ENCODE assay signal across 21 cellular contexts in genomic region chr10:78309536-78310237, GRCh38.
A peak's percentile ranks its signal among the peaks of the same experiment; 100 is the strongest.
DNase-seq lines count a peak whose midpoint lies in the region; ATAC-seq and TF ChIP-seq lines count a peak whose summit lies in the region.
"Had no signal": no experiment of that assay in that cellular context is flagged by ENCODE, and none has a peak within 500 bp of the region (broad histone marks: within the 10 kb centered on the region; RNA-seq: fewer than 3 reads in every experiment).

No MANE protein-coding gene starts in this region.

- no peaks in the 10 kb centered on the region for H3K9me3 Mint-ChIP-seq in osteocyte (ENCODE audit: unreplicated experiment)
- no peaks in the 10 kb centered on the region for H3K9me3 Mint-ChIP-seq in stimulated activated memory B cell treated with anti-CD40 and anti-IgM and Interleukin-4, amounts not matched to agents 10 μg/mL and 1 μg/mL and 100 μg/mL, for 72 hours

- H3K27me3 Mint-ChIP-seq in osteocyte (ENCODE audit: unreplicated experiment) = peaks cover 60% of the 10 kb centered on the region
- H3K27me3 Mint-ChIP-seq in stimulated activated memory B cell treated with anti-CD40 and anti-IgM and Interleukin-4, amounts not matched to agents 10 μg/mL and 1 μg/mL and 100 μg/mL, for 72 hours = no peaks in the 10 kb centered on the region

- DNase-seq in right atrium auricular region (ENCODE audit: low spot score) = peak; percentile 30
- DNase-seq in Right ventricle myocardium inferior (ENCODE audit: missing footprints) = no peak
- peak; percentile 9 for DNase-seq in colonic mucosa
- peak; percentile 60 for DNase-seq in osteocyte (ENCODE audit: extremely low spot score, unreplicated experiment)
- peak; percentile 17 for DNase-seq in ureter (ENCODE audit: low spot score)
- no peak for DNase-seq in left lobe of liver (ENCODE audit: low spot score)
- DNase-seq in SIG-M5 treated with dmso at 0.1 percent for 504 hours (lab: John Stamatoyannopoulos, UW; ENCODE audit: unreplicated experiment) = no peak
- DNase-seq: Calu3, DMS79 treated with DMSO at 0.1 percent for 48 hours, GF-D8, Kasumi-1, NCI-H1092 treated with DMSO at 0.1 percent for 48 hours, NCI-H1436 treated with DMSO at 0.1 percent for 48 hours, NCI-H187 treated with DMSO at 0.1 percent for 48 hours, NCI-H2107, NCI-H524, NCI-H774, SJCRH30 had no signal

- H3K36me3 ChIP-seq in right atrium auricular region = no peaks in the 10 kb centered on the region
- H3K36me3 ChIP-seq in colonic mucosa = no peaks in the 10 kb centered on the region
- H3K36me3 ChIP-seq: SJCRH30 had no signal

- H3K27ac Mint-ChIP-seq in osteocyte (ENCODE audit: unreplicated experiment) = no peak overlapping the region
- H3K27ac Mint-ChIP-seq in stimulated activated memory B cell treated with anti-CD40 and anti-IgM and Interleukin-4, amounts not matched to agents 10 μg/mL and 1 μg/mL and 100 μg/mL, for 72 hours = no peak overlapping the region

- H3K4me3 ChIP-seq in right atrium auricular region = no peak overlapping the region
- H3K4me3 ChIP-seq in colonic mucosa = no peak overlapping the region
- H3K4me3 ChIP-seq: SJCRH30 had no signal

- no peaks in the 10 kb centered on the region for H3K27me3 ChIP-seq in right atrium auricular region
- no peaks in the 10 kb centered on the region for H3K27me3 ChIP-seq in colonic mucosa
- H3K27me3 ChIP-seq: SJCRH30 had no signal

- no peak overlapping the region for H3K27ac ChIP-seq in right atrium auricular region
- no peak overlapping the region for H3K27ac ChIP-seq in colonic mucosa
- H3K27ac ChIP-seq: SJCRH30 had no signal

- H3K4me3 Mint-ChIP-seq in osteocyte (ENCODE audit: unreplicated experiment) = no peak overlapping the region
- no peak overlapping the region for H3K4me3 Mint-ChIP-seq in stimulated activated memory B cell treated with anti-CD40 and anti-IgM and Interleukin-4, amounts not matched to agents 10 μg/mL and 1 μg/mL and 100 μg/mL, for 72 hours

- H3K36me3 Mint-ChIP-seq in osteocyte (ENCODE audit: unreplicated experiment) = peaks cover 2% of the 10 kb centered on the region
- no peaks in the 10 kb centered on the region for H3K36me3 Mint-ChIP-seq in stimulated activated memory B cell treated with anti-CD40 and anti-IgM and Interleukin-4, amounts not matched to agents 10 μg/mL and 1 μg/mL and 100 μg/mL, for 72 hours

- TF ChIP-seq CTCF in right atrium auricular region (IDR thresholded peaks at IDR 0.05) = no peak
- TF ChIP-seq CTCF in colonic mucosa (IDR thresholded peaks at IDR 0.05) = no peak
- no peak for TF ChIP-seq CTCF in osteocyte (IDR thresholded peaks at IDR 0.05)

- H3K4me1 Mint-ChIP-seq in osteocyte (ENCODE audit: unreplicated experiment) = no peaks in the 10 kb centered on the region
- no peaks in the 10 kb centered on the region for H3K4me1 Mint-ChIP-seq in stimulated activated memory B cell treated with anti-CD40 and anti-IgM and Interleukin-4, amounts not matched to agents 10 μg/mL and 1 μg/mL and 100 μg/mL, for 72 hours

- H3K4me1 ChIP-seq in right atrium auricular region (no peaks in the 10 kb centered on the region), colonic mucosa (no peaks in the 10 kb centered on the region)
- H3K4me1 ChIP-seq: SJCRH30 had no signal

- intact Hi-C loops in Right ventricle myocardium inferior (cut with DNase I) (loop anchor here (5.0 to 10.0 kb wide), 3 partner anchors 345 to 885 kb away; no protein-coding TSS in a partner anchor), colonic mucosa (cut with DNase I) (loop anchor here (10.0 kb wide), 2 partner anchors 265 to 885 kb away; no protein-coding TSS in a partner anchor)

- ATAC-seq in Right ventricle myocardium inferior (no peak), left lobe of liver (no peak)
- no peak for ATAC-seq in stimulated activated memory B cell treated with anti-CD40 and anti-IgM and Interleukin-4, amounts not matched to agents 10 μg/mL and 1 μg/mL and 100 μg/mL, for 72 hours
- ATAC-seq: HCT116, HepG2 had no signal

- no peak overlapping the region for H3K9ac ChIP-seq in colonic mucosa (ENCODE audit: low read depth in 2 of 2, low read length in 2 of 2)

- H3K9me3 ChIP-seq in right atrium auricular region = no peaks in the 10 kb centered on the region
- H3K9me3 ChIP-seq in colonic mucosa = no peaks in the 10 kb centered on the region
- H3K9me3 ChIP-seq: SJCRH30 had no signal

Comparison
In these comparisons a context has a peak if more than half of its experiments do, and no peak if none do; other contexts are left out.
1. DNase-seq: peak in right atrium auricular region (single experiment), colonic mucosa (single experiment), osteocyte (single experiment) and ureter (single experiment); none in Right ventricle myocardium inferior (single experiment), left lobe of liver (single experiment) and SIG-M5 treated with dmso at 0.1 percent for 504 hours (single experiment).